Comparison of ENCODE assay signal across 2 cellular contexts in the genomic region with DNA sequence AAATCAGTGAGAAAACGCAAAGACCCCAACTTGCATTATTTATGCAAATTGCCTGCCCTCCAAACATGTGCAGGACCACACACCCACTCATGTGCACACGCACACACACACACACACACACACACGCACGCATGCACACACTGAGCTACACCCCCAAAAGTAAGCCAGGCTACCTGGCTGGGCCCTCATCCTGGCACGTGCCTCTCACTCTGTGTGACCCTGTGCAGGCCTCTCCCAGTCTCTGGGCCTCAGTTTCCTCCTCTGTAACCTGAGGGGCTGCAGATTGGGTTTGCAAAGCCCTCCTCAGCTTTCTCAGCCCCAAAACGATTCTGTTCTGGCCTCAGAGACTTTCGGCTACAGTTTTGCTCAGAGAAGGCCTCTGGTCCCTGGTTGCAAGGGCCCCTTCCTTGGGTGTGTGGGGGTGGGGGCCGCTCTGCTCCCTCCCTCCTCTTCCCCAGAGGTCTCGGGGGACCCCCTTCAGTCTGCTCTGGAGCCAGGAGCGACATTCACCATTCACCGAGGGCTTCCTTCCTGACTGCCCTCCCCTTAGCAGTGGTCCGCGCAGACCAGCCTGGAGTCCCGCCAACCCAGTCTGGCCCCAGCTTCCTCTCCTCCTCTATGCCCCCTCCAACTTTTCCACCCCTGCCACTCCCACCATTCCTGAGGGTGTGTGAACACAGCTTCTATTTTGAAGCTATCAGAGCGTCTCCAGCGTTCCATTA.
A peak's percentile ranks its signal among the peaks of the same experiment; 100 is the strongest.
TF ChIP-seq lines count a peak whose summit lies in the region.

No MANE protein-coding gene starts in this region.

TF ChIP-seq in GM12891, 5 proteins besides CTCF, POLR2A, EP300 and RAD21:
- TF ChIP-seq SPI1 (IDR thresholded peaks at IDR 0.05; ENCODE audit: low read depth, low read length) (no peak), POLR2AphosphoS5 (IDR thresholded peaks at IDR 0.05; ENCODE audit: low read depth, low read length) (peak; percentile 28; the same call in 1 of the 2 replicates)

TF ChIP-seq in H1, 55 proteins besides CTCF, POLR2A, EP300 and RAD21:
- TF ChIP-seq EZH2 (IDR thresholded peaks at IDR 0.05; ENCODE audit: low read depth, low read length, severe bottlenecking) (no peak), SP1 (IDR thresholded peaks at IDR 0.05; ENCODE audit: low read depth, low read length) (no peak), NANOG (IDR thresholded peaks at IDR 0.05; ENCODE audit: insufficient read depth, low read depth, low read length, poor library complexity, severe bottlenecking) (no peak), TAF7 (optimal IDR thresholded peaks at IDR 0.05; ENCODE audit: borderline replicate concordance, low read depth, low read length) (no peak), HDAC6 (IDR thresholded peaks at IDR 0.05; ENCODE audit: low read depth, low read length) (no peak), SIN3A (conservative IDR thresholded peaks at IDR 0.05 in 1 of 2, IDR thresholded peaks at IDR 0.05 in 1 of 2; ENCODE audit: low read depth in 1 of 2, low read length in 2 of 2) (no peak), POLR2AphosphoS5 (IDR thresholded peaks at IDR 0.05; ENCODE audit: low read depth, low read length) (no peak), KDM5A (IDR thresholded peaks at IDR 0.05; ENCODE audit: low read length) (no peak), PHF8 (conservative IDR thresholded peaks at IDR 0.05; ENCODE audit: low read depth, low read length) (no peak), TAF1 (IDR thresholded peaks at IDR 0.05; ENCODE audit: low read depth, low read length) (no peak), RXRA (IDR thresholded peaks at IDR 0.05; ENCODE audit: insufficient read depth, low read depth, low read length) (no peak)
- TF ChIP-seq, protein P1, sequence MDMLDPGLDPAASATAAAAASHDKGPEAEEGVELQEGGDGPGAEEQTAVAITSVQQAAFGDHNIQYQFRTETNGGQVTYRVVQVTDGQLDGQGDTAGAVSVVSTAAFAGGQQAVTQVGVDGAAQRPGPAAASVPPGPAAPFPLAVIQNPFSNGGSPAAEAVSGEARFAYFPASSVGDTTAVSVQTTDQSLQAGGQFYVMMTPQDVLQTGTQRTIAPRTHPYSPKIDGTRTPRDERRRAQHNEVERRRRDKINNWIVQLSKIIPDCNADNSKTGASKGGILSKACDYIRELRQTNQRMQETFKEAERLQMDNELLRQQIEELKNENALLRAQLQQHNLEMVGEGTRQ (IDR thresholded peaks at IDR 0.05; ENCODE audit: low read length), result no peak
